In the genomic region with DNA sequence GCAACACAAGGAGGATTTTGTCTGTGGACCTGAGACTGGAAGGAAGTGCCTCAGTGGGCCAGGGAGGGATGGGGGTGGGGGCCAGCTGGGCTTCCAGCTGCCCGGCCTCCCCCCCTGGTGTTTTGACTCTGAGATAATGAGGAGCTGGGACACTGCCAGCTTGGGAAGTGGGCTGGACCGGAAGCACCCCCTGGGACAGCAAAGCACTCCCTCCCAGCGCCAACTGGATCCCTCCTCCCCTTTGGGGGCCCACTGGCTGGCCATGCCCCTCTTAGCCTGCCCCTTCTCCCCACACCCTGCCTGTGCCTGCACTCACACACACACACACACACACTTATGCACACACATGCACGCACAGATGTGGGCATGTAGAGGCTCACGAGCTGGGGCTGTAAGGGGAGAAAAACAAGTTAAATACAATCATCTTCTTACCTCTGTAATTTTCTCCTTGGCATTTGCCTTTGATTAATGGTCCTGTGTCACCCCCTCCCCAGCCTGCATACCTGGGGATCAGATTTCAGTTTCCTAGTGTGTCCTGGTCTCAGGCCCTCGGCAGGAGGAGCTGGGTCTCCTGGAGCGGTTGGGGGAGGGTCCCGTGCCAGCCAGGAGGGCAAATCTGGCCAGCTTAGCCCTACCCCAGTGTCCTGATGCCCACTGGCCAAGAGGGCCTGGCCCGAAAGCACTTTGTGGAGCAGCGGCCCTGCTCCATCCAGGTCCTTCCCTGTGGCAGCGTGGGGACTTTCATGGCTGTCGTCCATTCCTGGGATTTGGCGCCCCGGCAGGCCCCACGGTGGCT, we compare ENCODE assay signal across 1 cellular context.
TF ChIP-seq lines count a peak whose summit lies in the region.

No MANE protein-coding gene starts in this region.

TF ChIP-seq in HEK293T, 16 proteins besides CTCF, POLR2A, EP300 and RAD21:
- no peak for TF ChIP-seq LEF1 (IDR thresholded peaks at IDR 0.05; ENCODE audit: borderline replicate concordance)
- TF ChIP-seq, protein P1, sequence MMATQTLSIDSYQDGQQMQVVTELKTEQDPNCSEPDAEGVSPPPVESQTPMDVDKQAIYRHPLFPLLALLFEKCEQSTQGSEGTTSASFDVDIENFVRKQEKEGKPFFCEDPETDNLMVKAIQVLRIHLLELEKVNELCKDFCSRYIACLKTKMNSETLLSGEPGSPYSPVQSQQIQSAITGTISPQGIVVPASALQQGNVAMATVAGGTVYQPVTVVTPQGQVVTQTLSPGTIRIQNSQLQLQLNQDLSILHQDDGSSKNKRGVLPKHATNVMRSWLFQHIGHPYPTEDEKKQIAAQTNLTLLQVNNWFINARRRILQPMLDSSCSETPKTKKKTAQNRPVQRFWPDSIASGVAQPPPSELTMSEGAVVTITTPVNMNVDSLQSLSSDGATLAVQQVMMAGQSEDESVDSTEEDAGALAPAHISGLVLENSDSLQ (IDR thresholded peaks at IDR 0.05) = peak; percentile 54
